In genomic region chr7:151244156-151244870, GRCh38 we compare ENCODE assay signal across 9 cellular contexts. TPM values are rescaled to one million over a fixed set of nuclear protein-coding genes. Genes with fewer than 3 reads are reported as not detected.
A peak's percentile ranks its signal among the peaks of the same experiment; 100 is the strongest.
DNase-seq lines count a peak whose midpoint lies in the region; TF ChIP-seq lines count a peak whose summit lies in the region.
"Had no signal": no experiment of that assay in that cellular context is flagged by ENCODE, and none has a peak within 500 bp of the region (broad histone marks: within the 10 kb centered on the region; RNA-seq: fewer than 3 reads in every experiment).

No MANE protein-coding gene starts in this region.

- peak; percentile 99 for TF ChIP-seq CTCF in MM.1S (IDR thresholded peaks at IDR 0.05; ENCODE audit: low read length)
- peak; percentile 92 for TF ChIP-seq CTCF in WI38 (IDR thresholded peaks at IDR 0.05; ENCODE audit: low read depth, low read length)
- peak; percentile 88 for TF ChIP-seq CTCF in colonic mucosa (IDR thresholded peaks at IDR 0.05)
- peak; percentile 72 to 90 (median 80) for TF ChIP-seq CTCF in testis (IDR thresholded peaks at IDR 0.05)

- intact Hi-C loops in colonic mucosa (cut with DNase I), result loop anchor here (5.0 to 10.0 kb wide), 2 partner anchors 58 to 120 kb away; no protein-coding TSS in a partner anchor
- intact Hi-C loops in testis (cut with DNase I; ENCODE audit: low total_unique reads), result no loop called here

- TF ChIP-seq POLR2A in testis (IDR thresholded peaks at IDR 0.05), result no peak

- 37 to 40% methylated on average over 13 of the region's 13 CpGs for WGBS in testis, 2 donors

- H3K9me2 ChIP-seq in MM.1S (replicated peaks; ENCODE audit: insufficient read depth, low read length), result no peaks in the 10 kb centered on the region

- H3K36me3 ChIP-seq in MM.1S (replicated peaks; ENCODE audit: insufficient read depth, low read length) (no peaks in the 10 kb centered on the region), colonic mucosa (no peaks in the 10 kb centered on the region), testis (ENCODE audit: low read depth, missing control alignments) (no peaks in the 10 kb centered on the region)

- peaks cover 50% of the 10 kb centered on the region for H3K27me3 ChIP-seq in MM.1S (replicated peaks; ENCODE audit: insufficient read depth, low read length)
- H3K27me3 ChIP-seq in colonic mucosa, result peaks cover 32% of the 10 kb centered on the region
- no peaks in the 10 kb centered on the region for H3K27me3 ChIP-seq in testis

- peak overlapping the region; percentile 82 for H3K4me2 ChIP-seq in MM.1S (ENCODE audit: low read depth, low read length)

- H3K27ac ChIP-seq in MM.1S (ENCODE audit: low read length) (no peak overlapping the region), colonic mucosa (no peak overlapping the region), testis (no peak overlapping the region)

- peaks cover 5% of the 10 kb centered on the region; the same call in 1 of the 2 replicates for H4K20me1 ChIP-seq in MM.1S (ENCODE audit: insufficient read depth, low read length)

- H3K9ac ChIP-seq in MM.1S (ENCODE audit: low read length), result no peak overlapping the region
- no peak overlapping the region for H3K9ac ChIP-seq in colonic mucosa (ENCODE audit: low read depth in 2 of 2, low read length in 2 of 2)

- H3F3A ChIP-seq in MM.1S (ENCODE audit: insufficient read depth, low read length), result 0 out of 2 replicates have a peak, but pooled peaks cover 9% of the 10 kb centered on the region

- H3K4me3 ChIP-seq in MM.1S (ENCODE audit: low read length) (peak overlapping the region; percentile 50; the same call in 1 of the 2 replicates), WI38 (ENCODE audit: low read depth, low read length) (no peak overlapping the region), colonic mucosa (no peak overlapping the region), testis (no peak overlapping the region)

- H3K9me3 ChIP-seq in MM.1S (replicated peaks; ENCODE audit: insufficient read depth, low read length) (no peaks in the 10 kb centered on the region), colonic mucosa (no peaks in the 10 kb centered on the region), testis (no peaks in the 10 kb centered on the region)

- DNase-seq in NCI-H2107 treated with DMSO at 0.1 percent for 48 hours (lab: John Stamatoyannopoulos, UW; ENCODE audit: unreplicated experiment), result peak; percentile 66
- DNase-seq in NCI-H2107 (lab: John Stamatoyannopoulos, UW), result no peak
- peak; percentile 61 for DNase-seq in MM.1S
- DNase-seq in colonic mucosa, result peak; percentile 57
- DNase-seq in lung microvascular endothelial cell (ENCODE audit: low read depth in 2 of 2), result peak; percentile 57 to 66
- DNase-seq in testis, result peak; percentile 68
- DNase-seq in SHP77 treated with DMSO at 0.1 percent for 48 hours (lab: John Stamatoyannopoulos, UW), result no peak

- no peaks in the 10 kb centered on the region for H3K79me2 ChIP-seq in MM.1S (ENCODE audit: low read length)

- H2AFZ ChIP-seq in MM.1S (ENCODE audit: low read length), result no peak overlapping the region

- H3K4me1 ChIP-seq in MM.1S (ENCODE audit: low read length), result peaks cover 15% of the 10 kb centered on the region
- H3K4me1 ChIP-seq in colonic mucosa, result peaks cover 8% of the 10 kb centered on the region
- H3K4me1 ChIP-seq in testis, result peaks cover 29% of the 10 kb centered on the region

RNA-seq across cellular contexts. Expression of gene SMARCD3, which starts 4.2 kb away (rescaled TPM):
- total RNA-seq in colonic mucosa (1 to 10 TPM; 4.3 to 6.7 TPM), lung microvascular endothelial cell (0.79 and 2.0 TPM in 2 replicates), testis (100 to 1,000 TPM in 1 of 2 donors, 10 to 100 TPM in 1; 94.0 to 122 TPM)
- 55.1 TPM for polyA plus RNA-seq in testis (ENCODE audit: insufficient read depth, low read depth, low replicate concordance)

RNA-seq across cellular contexts. Expression of gene CHPF2, which starts 12.0 kb away (rescaled TPM):
- 10 to 100 TPM; 36.2 to 42.7 TPM for total RNA-seq in colonic mucosa
- total RNA-seq in lung microvascular endothelial cell, result 31.2 and 31.7 TPM in 2 replicates
- 10 to 100 TPM; 66.5 to 70.5 TPM for total RNA-seq in testis
- 22.6 TPM for polyA plus RNA-seq in testis (ENCODE audit: insufficient read depth, low read depth, low replicate concordance)

RNA-seq across cellular contexts. Expression of gene ABCF2, which starts 17.3 kb away (rescaled TPM):
- 10 to 100 TPM; 25.6 to 38.3 TPM for total RNA-seq in colonic mucosa
- 37.0 and 39.5 TPM in 2 replicates for total RNA-seq in lung microvascular endothelial cell
- total RNA-seq in testis, result 10 to 100 TPM; 44.4 to 49.4 TPM
- polyA plus RNA-seq in testis (ENCODE audit: insufficient read depth, low read depth, low replicate concordance), result 54.3 TPM

RNA-seq across cellular contexts. Expression of gene H2BK1, which starts 34.0 kb away (rescaled TPM):
- total RNA-seq in colonic mucosa (not detected), lung microvascular endothelial cell (not detected in 2 replicates), testis (not detected)
- polyA plus RNA-seq in testis (ENCODE audit: insufficient read depth, low read depth, low replicate concordance), result not detected
- total RNA-seq: glomerular endothelial cell had no signal

RNA-seq across cellular contexts. Expression of gene ASB10, which starts 57.3 kb away (rescaled TPM):
- total RNA-seq in colonic mucosa (not detected), lung microvascular endothelial cell (not detected in 2 replicates), testis (under 1 TPM in 1 of 2 donors, not detected in 1; 0.39 TPM)
- 0.18 TPM for polyA plus RNA-seq in testis (ENCODE audit: insufficient read depth, low read depth, low replicate concordance)
- total RNA-seq: glomerular endothelial cell had no signal

Comparison
In these comparisons a context has a peak if more than half of its experiments do, and no peak if none do; other contexts are left out.
1. DNase-seq: peak in NCI-H2107 treated with DMSO at 0.1 percent for 48 hours (single experiment), MM.1S (single experiment), colonic mucosa (single experiment), lung microvascular endothelial cell (2 of 2) and testis (single experiment); none in NCI-H2107 (single experiment) and SHP77 treated with DMSO at 0.1 percent for 48 hours (single experiment).
2. RNA of gene SMARCD3, which starts 4.2 kb away (total RNA-seq): 94.0 to 122 TPM in testis; 4.3 to 6.7 TPM in colonic mucosa and 0.79 to 2.0 TPM in lung microvascular endothelial cell; every median in the first group is over 10 times any median in the second.
3. Peak in every context shown above with its lines, with median percentiles within 50 percentile points of each other: CTCF ChIP-seq.